In genomic region chr17:36600936-36601302, GRCh38 we compare ENCODE assay signal across 8 cellular contexts. TPM values are rescaled to one million over a fixed set of nuclear protein-coding genes. Genes with fewer than 3 reads are reported as not detected.
DNase-seq lines count a peak whose midpoint lies in the region; ATAC-seq lines count a peak whose summit lies in the region.

No MANE protein-coding gene starts in this region.

- no peaks in the 10 kb centered on the region for H3K9me3 Mint-ChIP-seq in naive B cell

- DNase-seq in NCI-H82 (lab: John Stamatoyannopoulos, UW) (peak; percentile 84), NCI-H82 treated with DMSO at 0.1 percent for 48 hours (lab: John Stamatoyannopoulos, UW; ENCODE audit: unreplicated experiment) (no peak), NCI-H69 (lab: John Stamatoyannopoulos, UW) (peak; percentile 73), naive B cell (no peak), RKO (ENCODE audit: low spot score) (no peak), SHP77 treated with DMSO at 0.1 percent for 48 hours (lab: John Stamatoyannopoulos, UW) (no peak)
- DNase-seq in effector CD4-positive, alpha-beta T cell: peak; percentile 19
- no peak for DNase-seq in activated effector memory CD4-positive, alpha-beta T cell treated with anti-CD3 and anti-CD28 coated beads, Interleukin-2, amount 50 U/mL, for 16 hours

- ATAC-seq in naive B cell (ENCODE audit: low read depth in 2 of 2): peak; percentile 12 to 27

- peaks cover 0 to 5% of the 10 kb centered on the region in 2 donors for H3K36me3 Mint-ChIP-seq in naive B cell

- peak overlapping the region; percentile 89 to 97 (median 94) for H3K4me3 Mint-ChIP-seq in naive B cell

- H3K27me3 Mint-ChIP-seq in naive B cell: no peaks in the 10 kb centered on the region

- H3K27ac Mint-ChIP-seq in naive B cell: peak overlapping the region in 5 of 6 donors; percentile 90 to 97 (median 92)

- peaks cover 33 to 39% (median 38%) of the 10 kb centered on the region in 3 donors for H3K4me1 Mint-ChIP-seq in naive B cell

RNA-seq across cellular contexts. Expression of gene MRM1, which starts 0.5 kb away (rescaled TPM):
- polyA plus RNA-seq in naive B cell (ENCODE audit: low read depth in 6 of 6): 1 to 10 TPM; 3.0 to 9.1 (median 6.0) TPM

RNA-seq across cellular contexts. Expression of gene DHRS11, which starts 9.2 kb away (rescaled TPM):
- 1 to 10 TPM; 2.8 to 7.6 (median 3.7) TPM for polyA plus RNA-seq in naive B cell (ENCODE audit: low read depth in 6 of 6)

RNA-seq across cellular contexts. Expression of gene GGNBP2, which starts 56.2 kb away (rescaled TPM):
- 10 to 100 TPM; 45.5 to 86.3 (median 61.3) TPM for polyA plus RNA-seq in naive B cell (ENCODE audit: low read depth in 6 of 6)

Comparison
In these comparisons a context has a peak if more than half of its experiments do, and no peak if none do; other contexts are left out.
1. DNase-seq: peak in NCI-H82 (single experiment), NCI-H69 (single experiment) and effector CD4-positive, alpha-beta T cell (single experiment); none in NCI-H82 treated with DMSO at 0.1 percent for 48 hours (single experiment), naive B cell (single experiment), activated effector memory CD4-positive, alpha-beta T cell treated with anti-CD3 and anti-CD28 coated beads, Interleukin-2, amount 50 U/mL, for 16 hours (single experiment), RKO (single experiment) and SHP77 treated with DMSO at 0.1 percent for 48 hours (single experiment).